21 cellular contexts compared by ENCODE assay signal in genomic region chr5:142947427-142947709, GRCh38.
"Had no signal": no experiment of that assay in that cellular context is flagged by ENCODE, and none has a peak within 500 bp of the region (broad histone marks: within the 10 kb centered on the region; RNA-seq: fewer than 3 reads in every experiment).

No MANE protein-coding gene starts in this region.

- H3K9me3 ChIP-seq: SJCRH30 had no signal

- H3K4me3 ChIP-seq: SJCRH30 had no signal

- H3K27ac ChIP-seq: RWPE1, SJCRH30 had no signal

- DNase-seq: Kasumi-1; KG1; MM.1S; NCI-H1092 treated with DMSO at 0.1 percent for 48 hours; NCI-H1436; NCI-H187; NCI-H2029; NCI-H2081 treated with DMSO at 0.1 percent for 48 hours; NCI-H2171; NCI-H226; NCI-H446; NCI-H510A; NCI-H524 treated with DMSO at 0.1 percent for 48 hours; NCI-H69; NCI-H774; NK-92 treated with Interleukin-12 subunit alpha and Interleukin-12 subunit beta, amount 100 ng/mL, for 24 hours; PC-3; SHP77 treated with DMSO at 0.1 percent for 48 hours had no signal

- H3K27me3 ChIP-seq: SJCRH30 had no signal

- H3K36me3 ChIP-seq: SJCRH30 had no signal

- ATAC-seq: Panc1, PC-3 had no signal
